1 cellular context compared by ENCODE assay signal in genomic region chr1:18217398-18218043, GRCh38.
TF ChIP-seq lines count a peak whose summit lies in the region.

No MANE protein-coding gene starts in this region.

TF ChIP-seq in SK-N-SH treated with all-trans-retinoic acid at 6 μM for 48 hours, 23 proteins besides CTCF, POLR2A, EP300 and RAD21 (continued from another document):
- no peak for TF ChIP-seq ZFP3 (CRISPR knock-in tag; IDR thresholded peaks at IDR 0.05)
- no peak for TF ChIP-seq CSRNP3 (CRISPR knock-in tag; IDR thresholded peaks at IDR 0.05)
- TF ChIP-seq BACH2 (CRISPR knock-in tag; IDR thresholded peaks at IDR 0.05; ENCODE audit: borderline replicate concordance): no peak
- TF ChIP-seq PPARA (CRISPR knock-in tag; IDR thresholded peaks at IDR 0.05; ENCODE audit: borderline replicate concordance): no peak
